ENCODE assay signal across 28 cellular contexts in the genomic region with DNA sequence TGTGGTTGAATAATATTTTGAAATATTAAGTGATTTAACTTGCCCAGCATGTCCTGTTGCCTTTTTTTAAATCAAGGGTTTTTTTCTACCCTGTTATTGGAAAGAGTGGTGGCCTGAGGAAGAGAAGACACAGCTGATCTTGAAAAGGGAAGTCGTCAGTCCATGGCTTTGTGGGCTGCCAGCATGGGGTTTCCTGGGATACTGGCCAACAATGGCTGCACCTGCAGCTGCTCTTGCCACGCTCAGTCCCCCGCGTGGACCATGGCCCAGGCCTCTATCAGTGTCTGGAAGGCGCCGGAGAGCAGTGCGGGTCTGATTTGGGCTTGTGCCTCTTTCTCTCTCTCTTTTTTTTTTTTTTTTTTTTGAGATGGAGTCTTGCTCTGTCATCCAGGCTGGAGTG.
DNase-seq lines count a peak whose midpoint lies in the region; TF ChIP-seq lines count a peak whose summit lies in the region.
"Had no signal": no experiment of that assay in that cellular context is flagged by ENCODE, and none has a peak within 500 bp of the region (broad histone marks: within the 10 kb centered on the region; RNA-seq: fewer than 3 reads in every experiment).

No MANE protein-coding gene starts in this region.

- no TSS peak for BruUV-seq in A673 (replicated peaks; lab: Mats Ljungman, UMichigan)

- TF ChIP-seq CTCF in A673 (conservative IDR thresholded peaks at IDR 0.05; ENCODE audit: low read depth, low read length) (no peak), adrenal gland (IDR thresholded peaks at IDR 0.05) (no peak)

- no peaks in the 10 kb centered on the region for H3K4me1 ChIP-seq in A673 (ENCODE audit: insufficient read depth, low read length, poor library complexity, severe bottlenecking)
- no peaks in the 10 kb centered on the region for H3K4me1 ChIP-seq in adrenal gland (replicated peaks in 1 of 2)
- H3K4me1 ChIP-seq: body of pancreas, SJCRH30, tibial artery had no signal

- H3K36me3 ChIP-seq in A673 (ENCODE audit: insufficient read depth, low read length, poor library complexity, severe bottlenecking) (no peaks in the 10 kb centered on the region), adrenal gland (replicated peaks in 1 of 2) (no peaks in the 10 kb centered on the region)
- H3K36me3 ChIP-seq: prostate gland, sigmoid colon, SJCRH30, tibial artery had no signal

- no peak overlapping the region for H3K4me3 ChIP-seq in A673 (ENCODE audit: low read depth, low read length, poor library complexity, severe bottlenecking)
- no peak overlapping the region for H3K4me3 ChIP-seq in adrenal gland
- H3K4me3 ChIP-seq: body of pancreas, PC-9, prostate gland, sigmoid colon, SJCRH30, tibial artery had no signal

- POLR2A ChIA-PET in A673 (lab: Charles Lee; ENCODE audit: low non-redundant PET) = no interaction called here

- H3K27ac ChIP-seq in A673 (ENCODE audit: low read depth, low read length, poor library complexity, severe bottlenecking) (no peak overlapping the region), adrenal gland (no peak overlapping the region)
- H3K27ac ChIP-seq: body of pancreas, KMS-11, PC-9, prostate gland, sigmoid colon, SJCRH30, tibial artery had no signal

- H3K9me3 ChIP-seq in A673 (ENCODE audit: low read depth, low read length, poor library complexity, severe bottlenecking) (no peaks in the 10 kb centered on the region), adrenal gland (replicated peaks in 1 of 3) (no peaks in the 10 kb centered on the region)
- H3K9me3 ChIP-seq: prostate gland, sigmoid colon, SJCRH30 had no signal

- 66 to 79% (median 73%) methylated on average over 7 of the region's 7 CpGs for WGBS in adrenal gland, 4 donors

- CTCF ChIA-PET in A673 (lab: Charles Lee) = no interaction called here

- no peak for TF ChIP-seq POLR2A in adrenal gland (IDR thresholded peaks at IDR 0.05)

- no peaks in the 10 kb centered on the region for H3K27me3 ChIP-seq in A673 (replicated peaks; ENCODE audit: insufficient read depth, low read depth, low read length, poor library complexity)
- peaks cover 11% of the 10 kb centered on the region for H3K27me3 ChIP-seq in adrenal gland
- H3K27me3 ChIP-seq: body of pancreas, sigmoid colon, SJCRH30 had no signal

- intact Hi-C loops in A673 (cut with micrococcal nuclease; ENCODE audit: unreplicated experiment) (no loop called here), adrenal gland (cut with DNase I) (no loop called here)

- peak; percentile 36 for DNase-seq in A673 (ENCODE audit: low spot score)
- peak; percentile 51 for DNase-seq in COLO668 (lab: John Stamatoyannopoulos, UW; ENCODE audit: unreplicated experiment)
- peak; percentile 36 for DNase-seq in NCI-H1092 treated with DMSO at 0.1 percent for 48 hours (lab: John Stamatoyannopoulos, UW)
- DNase-seq in astrocyte of the hippocampus (ENCODE audit: low read depth, low spot score) = peak; percentile 14
- DNase-seq in NCI-H2171 (lab: John Stamatoyannopoulos, UW) = no peak
- DNase-seq in activated CD4-positive, alpha-beta T cell treated with anti-CD3 and anti-CD28 coated beads for 48 hours = no peak
- DNase-seq in adrenal gland = no peak
- DNase-seq: activated CD4-positive, CD25-positive, alpha-beta regulatory T cell treated with anti-CD3 and anti-CD28 coated beads, Interleukin-2, amount 50 U/mL, for 72 hours; activated CD8-positive, alpha-beta T cell treated with anti-CD3 and anti-CD28 coated beads for 36 hours; activated effector memory CD4-positive, alpha-beta T cell treated with Interleukin-2 at 50 U/mL for 16 hours; activated naive CD8-positive, alpha-beta T cell treated with anti-CD3 and anti-CD28 coated beads, Interleukin-2, amount 10 ng/mL, durations not matched to agents 7 days and 5 days; AML-193; body of pancreas; cerebellar nuclear complex; DND-41; GOT3; NCI-H1105; NCI-H2081 treated with DMSO at 0.1 percent for 48 hours; NCI-H82; PC-9; sigmoid colon; stimulated activated CD4-positive, alpha-beta T cell treated with anti-CD3 and anti-CD28 coated beads, Interleukin-15, amount 100 ng/mL, for 24 hours; stimulated activated naive CD8-positive, alpha-beta T cell treated with anti-CD3 and anti-CD28 coated beads, Interleukin-15, amount 100 ng/mL, for 72 hours; T-helper 1 cell; tibial artery had no signal

Comparison
In these comparisons a context has a peak if more than half of its experiments do, and no peak if none do; other contexts are left out.
1. DNase-seq: peak in A673 (single experiment), COLO668 (single experiment), NCI-H1092 treated with DMSO at 0.1 percent for 48 hours (single experiment) and astrocyte of the hippocampus (single experiment); none in NCI-H2171 (single experiment), activated CD4-positive, alpha-beta T cell treated with anti-CD3 and anti-CD28 coated beads for 48 hours (single experiment) and adrenal gland (0 of 7).